10 cellular contexts compared by ENCODE assay signal in genomic region chr13:57632276-57633140, GRCh38. TPM values are rescaled to one million over a fixed set of nuclear protein-coding genes. Genes with fewer than 3 reads are reported as not detected.
A peak's percentile ranks its signal among the peaks of the same experiment; 100 is the strongest.
DNase-seq lines count a peak whose midpoint lies in the region; ATAC-seq and TF ChIP-seq lines count a peak whose summit lies in the region.
"Had no signal": no experiment of that assay in that cellular context is flagged by ENCODE, and none has a peak within 500 bp of the region (broad histone marks: within the 10 kb centered on the region; RNA-seq: fewer than 3 reads in every experiment).

No MANE protein-coding gene starts in this region.

- H3K9me3 ChIP-seq in right lobe of liver (no peaks in the 10 kb centered on the region), testis (no peaks in the 10 kb centered on the region)

- WGBS in right lobe of liver (ENCODE audit: insufficient coverage, low coverage, low lambda C conversion rate, missing lambda C conversion rate) = 13% methylated on average over 25 of the region's 70 CpGs
- WGBS in testis, 2 donors = 3 to 4% methylated on average over 22 to 64 of the region's 70 CpGs

- TF ChIP-seq CTCF in choroid plexus epithelial cell (conservative IDR thresholded peaks at IDR 0.05; ENCODE audit: low read depth, low read length) (no peak), right lobe of liver (IDR thresholded peaks at IDR 0.05) (no peak), testis (IDR thresholded peaks at IDR 0.05) (no peak)

- TF ChIP-seq POLR2A in right lobe of liver (IDR thresholded peaks at IDR 0.05) (no peak), testis (IDR thresholded peaks at IDR 0.05) (no peak)

- H3K4me3 ChIP-seq in choroid plexus epithelial cell (ENCODE audit: low read depth, low read length) (peak overlapping the region; percentile 50), right lobe of liver (peak overlapping the region; percentile 29 to 46 (median 46)), testis (peak overlapping the region; percentile 53 to 60)

- H3K27ac ChIP-seq in right lobe of liver (peak overlapping the region in 1 of 3 donors; percentile 12), testis (peak overlapping the region in 1 of 2 donors; percentile 28)
- H3K27ac ChIP-seq: BLaER1, KMS-11 had no signal

- H3K36me3 ChIP-seq in right lobe of liver (no peaks in the 10 kb centered on the region), testis (ENCODE audit: low read depth, missing control alignments) (no peaks in the 10 kb centered on the region)
- H3K36me3 ChIP-seq: BLaER1 had no signal

- peak in 1 of 4 donors; percentile 3 for ATAC-seq in right lobe of liver
- no peak for ATAC-seq in HG03439 (IDR thresholded peaks at IDR 0.05; ENCODE audit: unreplicated experiment)
- no peak for ATAC-seq in GM21737 (IDR thresholded peaks at IDR 0.05; ENCODE audit: unreplicated experiment)
- no peak for ATAC-seq in GM18909 (IDR thresholded peaks at IDR 0.05; ENCODE audit: poor library complexity, unreplicated experiment)

- H3K4me1 ChIP-seq in right lobe of liver = peaks cover 0 to 30% (median under 1%) of the 10 kb centered on the region in 4 donors
- H3K4me1 ChIP-seq in testis = peaks cover 10% of the 10 kb centered on the region

- H3K27me3 ChIP-seq in right lobe of liver = peaks cover 0 to 36% of the 10 kb centered on the region in 2 donors
- no peaks in the 10 kb centered on the region for H3K27me3 ChIP-seq in testis

- intact Hi-C loops in right lobe of liver (cut with DNase I) (no loop called here), testis (cut with DNase I; ENCODE audit: low total_unique reads) (no loop called here)

- peak; percentile 5 for DNase-seq in activated CD4-positive, alpha-beta T cell treated with anti-CD3 and anti-CD28 coated beads for 48 hours
- DNase-seq in activated CD4-positive, alpha-beta T cell treated with anti-CD3 and anti-CD28 coated beads, Interleukin-2, amount 50 U/mL, for 4 hours = no peak
- DNase-seq in choroid plexus epithelial cell (ENCODE audit: low read depth) (no peak), right lobe of liver (peak in 2 of 3 donors; percentile 29 to 51), testis (peak; percentile 31)

RNA-seq across cellular contexts. Expression of gene PCDH17, which starts 1.0 kb away (rescaled TPM):
- total RNA-seq in right lobe of liver = 1 to 10 TPM in 4 of 6 experiments, under 1 TPM in 2; 0.64 to 6.1 (median 1.1) TPM
- total RNA-seq in testis = 10 to 100 TPM; 27.2 to 27.9 TPM
- 21.3 TPM for polyA plus RNA-seq in testis (ENCODE audit: insufficient read depth, low read depth, low replicate concordance)

Comparison
In these comparisons a context has a peak if more than half of its experiments do, and no peak if none do; other contexts are left out.
1. DNase-seq: peak in activated CD4-positive, alpha-beta T cell treated with anti-CD3 and anti-CD28 coated beads for 48 hours (single experiment), right lobe of liver (2 of 3) and testis (single experiment); none in activated CD4-positive, alpha-beta T cell treated with anti-CD3 and anti-CD28 coated beads, Interleukin-2, amount 50 U/mL, for 4 hours (0 of 2) and choroid plexus epithelial cell (single experiment).
2. Peak in every context shown above with its lines, with median percentiles within 50 percentile points of each other: H3K4me3 ChIP-seq.